Comparison of ENCODE assay signal across 19 cellular contexts in genomic region chr17:75628425-75628824, GRCh38. TPM values are rescaled to one million over a fixed set of nuclear protein-coding genes. Genes with fewer than 3 reads are reported as not detected.
A peak's percentile ranks its signal among the peaks of the same experiment; 100 is the strongest.
DNase-seq lines count a peak whose midpoint lies in the region; ATAC-seq and TF ChIP-seq lines count a peak whose summit lies in the region.
"Had no signal": no experiment of that assay in that cellular context is flagged by ENCODE, and none has a peak within 500 bp of the region (broad histone marks: within the 10 kb centered on the region; RNA-seq: fewer than 3 reads in every experiment).

No MANE protein-coding gene starts in this region.

- intact Hi-C loops in right cardiac atrium (cut with DNase I) = no loop called here
- intact Hi-C loops in Right ventricle myocardium superior (cut with DNase I) = no loop called here
- intact Hi-C loops in posterior vena cava (cut with DNase I) = no loop called here

- peaks cover 3% of the 10 kb centered on the region for H3K4me1 ChIP-seq in right cardiac atrium (ENCODE audit: control insufficient read depth, insufficient read depth, low read length)

- H3K27ac Mint-ChIP-seq in glutamatergic neuron (ENCODE audit: unreplicated experiment) = peak overlapping the region; percentile 43
- H3K27ac Mint-ChIP-seq in stimulated activated naive B cell treated with anti-CD40 and anti-IgM and Interleukin-4, amounts not matched to agents 10 μg/mL and 1 μg/mL and 100 μg/mL, for 72 hours = peak overlapping the region; percentile 6
- H3K27ac Mint-ChIP-seq: CD4-positive, CD25-positive, alpha-beta regulatory T cell had no signal

- H3K36me3 Mint-ChIP-seq in glutamatergic neuron (ENCODE audit: unreplicated experiment) = no peaks in the 10 kb centered on the region
- peaks cover 13 to 27% of the 10 kb centered on the region in 2 donors for H3K36me3 Mint-ChIP-seq in stimulated activated naive B cell treated with anti-CD40 and anti-IgM and Interleukin-4, amounts not matched to agents 10 μg/mL and 1 μg/mL and 100 μg/mL, for 72 hours
- H3K36me3 Mint-ChIP-seq: CD4-positive, CD25-positive, alpha-beta regulatory T cell had no signal

- WGBS in right cardiac atrium = 87% methylated on average over 6 of the region's 6 CpGs

- H3K27me3 Mint-ChIP-seq in glutamatergic neuron (ENCODE audit: unreplicated experiment) = peaks cover 1% of the 10 kb centered on the region
- H3K27me3 Mint-ChIP-seq in stimulated activated naive B cell treated with anti-CD40 and anti-IgM and Interleukin-4, amounts not matched to agents 10 μg/mL and 1 μg/mL and 100 μg/mL, for 72 hours = no peaks in the 10 kb centered on the region
- H3K27me3 Mint-ChIP-seq: CD4-positive, CD25-positive, alpha-beta regulatory T cell had no signal

- H3K9me3 Mint-ChIP-seq in glutamatergic neuron (ENCODE audit: unreplicated experiment) = peaks cover 1% of the 10 kb centered on the region
- H3K9me3 Mint-ChIP-seq in stimulated activated naive B cell treated with anti-CD40 and anti-IgM and Interleukin-4, amounts not matched to agents 10 μg/mL and 1 μg/mL and 100 μg/mL, for 72 hours = no peaks in the 10 kb centered on the region

- H3K27me3 ChIP-seq in right cardiac atrium (ENCODE audit: control insufficient read depth, insufficient read depth) = no peaks in the 10 kb centered on the region

- no peaks in the 10 kb centered on the region for H3K9me3 ChIP-seq in right cardiac atrium (ENCODE audit: control insufficient read depth, low read length)

- no peak for ATAC-seq in right cardiac atrium
- ATAC-seq in Right ventricle myocardium superior (ENCODE audit: poor library complexity) = no peak
- ATAC-seq in stimulated activated naive B cell treated with anti-CD40 and anti-IgM and Interleukin-4, amounts not matched to agents 10 μg/mL and 1 μg/mL and 100 μg/mL, for 72 hours (replicated peaks) = no peak
- ATAC-seq in GM19395 (IDR thresholded peaks at IDR 0.05; ENCODE audit: unreplicated experiment) = no peak
- ATAC-seq: HCT116 had no signal

- peak; percentile 27 for DNase-seq in DMS 273 (lab: John Stamatoyannopoulos, UW; ENCODE audit: unreplicated experiment)
- no peak for DNase-seq in DMS 273 treated with DMSO at 0.1 percent for 48 hours (lab: John Stamatoyannopoulos, UW)
- peak in 2 of 3 donors; percentile 41 to 58 for DNase-seq in right cardiac atrium
- DNase-seq in Right ventricle myocardium superior = no peak
- DNase-seq in glutamatergic neuron = no peak
- DNase-seq in stimulated activated naive B cell treated with anti-CD40 and anti-IgM and Interleukin-4, amounts not matched to agents 10 μg/mL and 1 μg/mL and 100 μg/mL, for 72 hours = no peak
- no peak for DNase-seq in posterior vena cava (ENCODE audit: low spot score)
- DNase-seq: Calu3; CD4-positive, CD25-positive, alpha-beta regulatory T cell; DMS153; DMS79 treated with DMSO at 0.1 percent for 48 hours; EL; IMR-90 had no signal

- no peak overlapping the region for H3K27ac ChIP-seq in right cardiac atrium (ENCODE audit: low read length)
- H3K27ac ChIP-seq: 22Rv1 had no signal

- H3K4me3 Mint-ChIP-seq in glutamatergic neuron (ENCODE audit: unreplicated experiment) = no peak overlapping the region
- no peak overlapping the region for H3K4me3 Mint-ChIP-seq in stimulated activated naive B cell treated with anti-CD40 and anti-IgM and Interleukin-4, amounts not matched to agents 10 μg/mL and 1 μg/mL and 100 μg/mL, for 72 hours
- H3K4me3 Mint-ChIP-seq: CD4-positive, CD25-positive, alpha-beta regulatory T cell had no signal

- H3K4me3 ChIP-seq in right cardiac atrium (ENCODE audit: low read length) = no peak overlapping the region

- H3K4me1 Mint-ChIP-seq in glutamatergic neuron (ENCODE audit: low read depth, unreplicated experiment) = peaks cover 5% of the 10 kb centered on the region
- H3K4me1 Mint-ChIP-seq in stimulated activated naive B cell treated with anti-CD40 and anti-IgM and Interleukin-4, amounts not matched to agents 10 μg/mL and 1 μg/mL and 100 μg/mL, for 72 hours = peaks cover 6 to 21% of the 10 kb centered on the region in 2 donors

- no peak for TF ChIP-seq CTCF in glutamatergic neuron (IDR thresholded peaks at IDR 0.05; ENCODE audit: partially characterized antibody, unreplicated experiment)

RNA-seq across cellular contexts. Expression of gene SMIM5, which starts 4.8 kb away (rescaled TPM):
- total RNA-seq in right cardiac atrium (10 to 100 TPM in 2 of 4 donors, 1 to 10 TPM in 2; 6.9 to 12.2 (median 9.6) TPM), Right ventricle myocardium superior (12.5 TPM), glutamatergic neuron (ENCODE audit: unreplicated experiment) (0.20 TPM), posterior vena cava (under 1 TPM; 0.38 to 0.97 TPM)
- 13.5 TPM for polyA plus RNA-seq in right cardiac atrium
- total RNA-seq: A673, H4, IMR-90 had no signal
- polyA plus RNA-seq: BJ, IMR-90 had no signal

RNA-seq across cellular contexts. Expression of gene RECQL5, which starts 38.5 kb away (rescaled TPM):
- total RNA-seq in right cardiac atrium = 10 to 100 TPM in 3 of 4 donors, 1 to 10 TPM in 1; 7.9 to 19.9 (median 14.8) TPM
- polyA plus RNA-seq in right cardiac atrium = 13.5 TPM
- 14.1 TPM for total RNA-seq in Right ventricle myocardium superior
- total RNA-seq in glutamatergic neuron (ENCODE audit: unreplicated experiment) = 49.8 TPM
- 10 to 100 TPM; 14.5 to 14.8 TPM for total RNA-seq in posterior vena cava

RNA-seq across cellular contexts. Expression of gene SAP30BP, which starts 38.7 kb away (rescaled TPM):
- 10 to 100 TPM; 51.0 to 66.5 (median 56.3) TPM for total RNA-seq in right cardiac atrium
- polyA plus RNA-seq in right cardiac atrium = 58.5 TPM
- 40.0 TPM for total RNA-seq in Right ventricle myocardium superior
- 115 TPM for total RNA-seq in glutamatergic neuron (ENCODE audit: unreplicated experiment)
- total RNA-seq in posterior vena cava = 10 to 100 TPM; 56.7 to 66.1 TPM

RNA-seq across cellular contexts. Expression of gene MYO15B, which starts 40.8 kb away (rescaled TPM):
- total RNA-seq in right cardiac atrium = 100 to 1,000 TPM in 1 of 4 donors, 10 to 100 TPM in 3; 75.8 to 131 (median 93.4) TPM
- polyA plus RNA-seq in right cardiac atrium = 70.9 TPM
- 37.1 TPM for total RNA-seq in Right ventricle myocardium superior
- 82.6 TPM for total RNA-seq in glutamatergic neuron (ENCODE audit: unreplicated experiment)
- total RNA-seq in posterior vena cava = 100 to 1,000 TPM in 1 of 2 donors, 10 to 100 TPM in 1; 76.5 to 114 TPM

Comparison
In these comparisons a context has a peak if more than half of its experiments do, and no peak if none do; other contexts are left out.
1. DNase-seq: peak in DMS 273 (single experiment) and right cardiac atrium (2 of 3); none in DMS 273 treated with DMSO at 0.1 percent for 48 hours (single experiment), Right ventricle myocardium superior (single experiment), glutamatergic neuron (single experiment), stimulated activated naive B cell treated with anti-CD40 and anti-IgM and Interleukin-4, amounts not matched to agents 10 μg/mL and 1 μg/mL and 100 μg/mL, for 72 hours (single experiment) and posterior vena cava (single experiment).